Comparison of ENCODE assay signal across 20 cellular contexts in the genomic region with DNA sequence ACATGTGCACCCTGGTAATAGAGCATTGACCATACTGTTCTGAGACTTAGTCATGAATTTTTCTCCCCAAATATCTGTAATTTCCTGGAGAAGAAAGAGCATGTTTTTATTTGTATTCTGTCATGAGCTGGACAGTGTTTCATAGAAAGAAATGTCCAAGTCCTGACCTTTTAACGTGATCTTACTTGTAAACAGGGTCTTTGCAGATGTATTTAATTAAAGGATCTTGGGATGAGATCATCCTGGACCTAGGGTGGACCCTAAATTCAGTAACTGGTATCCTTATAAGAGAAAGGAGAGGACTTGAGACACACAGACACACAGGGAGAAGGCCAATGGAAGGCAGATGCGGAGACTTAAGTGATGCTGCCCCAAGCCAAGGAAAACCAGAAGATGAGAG. TPM values are rescaled to one million over a fixed set of nuclear protein-coding genes. Genes with fewer than 3 reads are reported as not detected.
DNase-seq lines count a peak whose midpoint lies in the region; ATAC-seq and TF ChIP-seq lines count a peak whose summit lies in the region.
"Had no signal": no experiment of that assay in that cellular context is flagged by ENCODE, and none has a peak within 500 bp of the region (broad histone marks: within the 10 kb centered on the region; RNA-seq: fewer than 3 reads in every experiment).

No MANE protein-coding gene starts in this region.

- H3K4ac ChIP-seq in IMR-90 (ENCODE audit: low read depth, low read length) (peak overlapping the region; percentile 63; the same call in 1 of the 2 replicates), trophoblast cell (ENCODE audit: low read depth, low read length) (peak overlapping the region; percentile 60)

- ATAC-seq in IMR-90 (ENCODE audit: low read depth) (no peak), HG03469 (IDR thresholded peaks at IDR 0.05; ENCODE audit: unreplicated experiment) (no peak), GM19035 (IDR thresholded peaks at IDR 0.05; ENCODE audit: unreplicated experiment) (no peak)
- ATAC-seq: PC-3, SK-N-SH treated with all-trans-retinoic acid at 6 μM for 48 hours had no signal

- no peak for TF ChIP-seq RAD21 in IMR-90 (IDR thresholded peaks at IDR 0.05; ENCODE audit: low read length)

- peaks cover 23 to 62% of the 10 kb centered on the region in 2 experiments; a peak in 3 of 4 replicates for H3K79me1 ChIP-seq in IMR-90 (ENCODE audit: low read depth in 1 of 2, low read length in 2 of 2)
- peaks cover 6% of the 10 kb centered on the region for H3K79me1 ChIP-seq in trophoblast cell (ENCODE audit: low read length)

- H3K9me3 ChIP-seq in IMR-90 (ENCODE audit: control insufficient read depth, insufficient read depth, low read length) (no peaks in the 10 kb centered on the region), trophoblast cell (ENCODE audit: insufficient read depth, low read depth, low read length) (no peaks in the 10 kb centered on the region)
- H3K9me3 ChIP-seq: HAP-1 had no signal

- H4K5ac ChIP-seq in IMR-90 (ENCODE audit: low read depth, low read length), result no peak overlapping the region; the same call in 1 of the 2 replicates

- H2BK120ac ChIP-seq in IMR-90 (ENCODE audit: low read depth, low read length) (peak overlapping the region; percentile 13; the same call in 1 of the 2 replicates), trophoblast cell (ENCODE audit: insufficient read depth, low read length, poor library complexity) (no peak overlapping the region)

- no peak for TF ChIP-seq CTCF in IMR-90 (conservative IDR thresholded peaks at IDR 0.05; ENCODE audit: low read depth, low read length)

- H2BK20ac ChIP-seq in IMR-90 (ENCODE audit: low read depth, low read length), result 0 out of 2 replicates have a peak overlapping the region, but pooled peaks have one; percentile 61

- no peak overlapping the region for H3K14ac ChIP-seq in IMR-90 (replicated peaks; ENCODE audit: low read depth, low read length)
- H3K14ac ChIP-seq in trophoblast cell (ENCODE audit: low read length), result no peak overlapping the region

- BruUV-seq in IMR-90 (replicated peaks; lab: Mats Ljungman, UMichigan), result no TSS peak

- no peak overlapping the region for H3K4me3 ChIP-seq in IMR-90 (ENCODE audit: insufficient read depth, low read depth, low read length)
- no peak overlapping the region for H3K4me3 ChIP-seq in trophoblast cell (ENCODE audit: low read depth, low read length)
- H3K4me3 ChIP-seq: HAP-1 had no signal

- H3K18ac ChIP-seq in IMR-90 (ENCODE audit: low read depth, low read length) (no peak overlapping the region; the same call in 1 of the 2 replicates), trophoblast cell (ENCODE audit: low read length) (no peak overlapping the region)

- 0 out of 3 replicates have a peak overlapping the region, but pooled peaks have one; percentile 12 for H2BK15ac ChIP-seq in IMR-90 (ENCODE audit: low read depth, low read length)

- POLR2A ChIA-PET in IMR-90 (lab: Charles Lee; ENCODE audit: unreplicated experiment), result no interaction called here

- H3K79me2 ChIP-seq in trophoblast cell (ENCODE audit: control insufficient read depth, insufficient read depth, low read length, poor library complexity), result peaks cover 9% of the 10 kb centered on the region

- no CpG with 5 or more reads among the region's 2 CpGs for WGBS in IMR-90 (ENCODE audit: extremely low coverage in 2 of 2, insufficient read length in 1 of 2), 2 experiments
- no CpG with 5 or more reads among the region's 2 CpGs for WGBS in trophoblast cell (ENCODE audit: extremely low coverage, insufficient coverage, insufficient read length)

- peak; percentile 41 for DNase-seq in EL
- DNase-seq in IMR-90, result peak; percentile 52
- peak; percentile 12 for DNase-seq in fibroblast of peridontal ligament (ENCODE audit: extremely low read depth)
- no peak for DNase-seq in trophoblast cell
- DNase-seq in effector CD4-positive, alpha-beta T cell, result no peak
- DNase-seq: ACHN, DMS79 treated with DMSO at 0.1 percent for 48 hours, KBM-7, NCI-H1417 treated with DMSO at 0.1 percent for 48 hours, NCI-H1930, NCI-H345, NCI-H524 treated with DMSO at 0.1 percent for 48 hours, PC-3, RPMI8226, SIG-M5 had no signal

- intact Hi-C loops in IMR-90 (cut with micrococcal nuclease), result loop anchor here (10.0 kb wide), 1 partner anchor 628 kb away; no protein-coding TSS in a partner anchor

- in situ Hi-C loops in IMR-90 (cut with MboI; ENCODE audit: low sequenced_read_pairs), result no loop called here

- no peaks in the 10 kb centered on the region for H3K36me3 ChIP-seq in IMR-90 (ENCODE audit: control insufficient read depth, insufficient read depth, low read length)
- no peaks in the 10 kb centered on the region for H3K36me3 ChIP-seq in trophoblast cell (ENCODE audit: control insufficient read depth in 1 of 2, insufficient read depth in 2 of 2, low read length in 2 of 2)
- H3K36me3 ChIP-seq: HAP-1 had no signal

- H4K12ac ChIP-seq in trophoblast cell (ENCODE audit: low read depth, low read length), result no peak overlapping the region

- H2AK5ac ChIP-seq in IMR-90 (ENCODE audit: low read depth, low read length) (no peak overlapping the region), trophoblast cell (ENCODE audit: low read length) (no peak overlapping the region)

- TF ChIP-seq POLR2A in IMR-90 (IDR thresholded peaks at IDR 0.05; ENCODE audit: low read depth, low read length), result no peak

- H3K27me3 ChIP-seq in IMR-90 (ENCODE audit: control insufficient read depth, insufficient read depth, low read length) (no peaks in the 10 kb centered on the region), trophoblast cell (ENCODE audit: insufficient read depth, low read length) (no peaks in the 10 kb centered on the region)

- peaks cover 40% of the 10 kb centered on the region; the same call in 1 of the 2 replicates for H4K20me1 ChIP-seq in IMR-90 (ENCODE audit: insufficient read depth, low read length)

- H3K4me2 ChIP-seq in IMR-90 (ENCODE audit: low read depth, low read length), result no peak overlapping the region
- H3K4me2 ChIP-seq in trophoblast cell (ENCODE audit: low read length), result no peak overlapping the region

- H3K4me1 ChIP-seq in IMR-90 (ENCODE audit: control insufficient read depth, insufficient read depth, low read length), result peaks cover 19% of the 10 kb centered on the region
- peaks cover 2 to 5% of the 10 kb centered on the region in 2 experiments for H3K4me1 ChIP-seq in trophoblast cell (ENCODE audit: control insufficient read depth in 1 of 2, insufficient read depth in 2 of 2, low read length in 2 of 2)

- H2AFZ ChIP-seq in IMR-90 (replicated peaks; ENCODE audit: low read length, poor library complexity) (no peak overlapping the region), trophoblast cell (ENCODE audit: insufficient read depth, low read length, poor library complexity) (no peak overlapping the region)

- H4K8ac ChIP-seq in IMR-90 (ENCODE audit: low read depth in 2 of 2, low read length in 2 of 2) (no peak overlapping the region), trophoblast cell (ENCODE audit: low read depth, low read length) (no peak overlapping the region)

- CTCF ChIA-PET in IMR-90 (lab: Yijun Ruan, JAX), result no interaction called here

- peaks cover 15% of the 10 kb centered on the region; the same call in 1 of the 2 replicates for H3K9me1 ChIP-seq in IMR-90 (ENCODE audit: insufficient read depth, low read length)

- H3K27ac ChIP-seq in IMR-90 (ENCODE audit: insufficient read depth, low read length) (no peak overlapping the region), trophoblast cell (ENCODE audit: low read depth, low read length) (no peak overlapping the region)
- H3K27ac ChIP-seq: C4-2B had no signal

- H2BK5ac ChIP-seq in IMR-90 (ENCODE audit: low read depth, low read length, poor library complexity, severe bottlenecking) (no peak overlapping the region), trophoblast cell (ENCODE audit: low read depth, low read length, poor library complexity) (no peak overlapping the region)

- H3K23ac ChIP-seq in IMR-90 (ENCODE audit: low read depth, low read length), result no peak overlapping the region
- no peak overlapping the region for H3K23ac ChIP-seq in trophoblast cell (ENCODE audit: low read length)

- dilution Hi-C loops in IMR-90 (cut with HindIII; ENCODE audit: low sequenced_read_pairs, unreplicated experiment), result no loop called here

- H4K91ac ChIP-seq in IMR-90 (ENCODE audit: insufficient read depth, low read depth, low read length) (0 out of 2 replicates have a peak overlapping the region, but pooled peaks have one; percentile 19), trophoblast cell (ENCODE audit: low read depth, low read length) (no peak overlapping the region)

- no peak overlapping the region for H3K56ac ChIP-seq in IMR-90 (ENCODE audit: extremely low read depth, insufficient read depth, low read length)

- no peak overlapping the region for H3K9ac ChIP-seq in IMR-90 (ENCODE audit: low read depth, low read length)
- no peak overlapping the region for H3K9ac ChIP-seq in trophoblast cell (ENCODE audit: low read length)

- no peak overlapping the region for H2BK12ac ChIP-seq in trophoblast cell (ENCODE audit: low read length)

- no peak overlapping the region for H2AK9ac ChIP-seq in IMR-90 (replicated peaks; ENCODE audit: low read depth, low read length, poor library complexity)

TF ChIP-seq in IMR-90, 13 proteins besides CTCF, POLR2A, EP300 and RAD21:
- TF ChIP-seq, protein P1, sequence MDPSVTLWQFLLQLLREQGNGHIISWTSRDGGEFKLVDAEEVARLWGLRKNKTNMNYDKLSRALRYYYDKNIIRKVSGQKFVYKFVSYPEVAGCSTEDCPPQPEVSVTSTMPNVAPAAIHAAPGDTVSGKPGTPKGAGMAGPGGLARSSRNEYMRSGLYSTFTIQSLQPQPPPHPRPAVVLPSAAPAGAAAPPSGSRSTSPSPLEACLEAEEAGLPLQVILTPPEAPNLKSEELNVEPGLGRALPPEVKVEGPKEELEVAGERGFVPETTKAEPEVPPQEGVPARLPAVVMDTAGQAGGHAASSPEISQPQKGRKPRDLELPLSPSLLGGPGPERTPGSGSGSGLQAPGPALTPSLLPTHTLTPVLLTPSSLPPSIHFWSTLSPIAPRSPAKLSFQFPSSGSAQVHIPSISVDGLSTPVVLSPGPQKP (IDR thresholded peaks at IDR 0.05; ENCODE audit: borderline replicate concordance, low read depth, low read length), result no peak
- TF ChIP-seq SMC3 (IDR thresholded peaks at IDR 0.05; ENCODE audit: low read depth, low read length) (no peak), CEBPB (IDR thresholded peaks at IDR 0.05; ENCODE audit: low read depth, low read length) (no peak), CHD1 (IDR thresholded peaks at IDR 0.05; ENCODE audit: low read depth, low read length) (no peak), BHLHE40 (IDR thresholded peaks at IDR 0.05; ENCODE audit: low read depth, low read length) (0 out of 2 replicates have a peak, but pooled peaks have one; percentile 18)
TF ChIP-seq in IMR-90: peak in this region for 1.

RNA-seq across cellular contexts. Expression of a gene that starts 3.6 kb away (rescaled TPM):
- total RNA-seq in IMR-90 (2012; rRNA removed), result 28.0 and 30.3 TPM in 2 replicates
- polyA plus RNA-seq in IMR-90 (2012; rRNA removed), result 17.1 and 20.1 TPM in 2 replicates
- 5.5 and 14.0 TPM in 2 replicates for polyA plus RNA-seq in IMR-90 (2012; cell fraction: cytosol; rRNA removed)
- polyA plus RNA-seq in IMR-90 (2012; cell fraction: nucleus; rRNA removed; ENCODE audit: low replicate concordance), result 8.6 and 50.7 TPM in 2 replicates
- 12.6 and 15.3 TPM in 2 replicates for polyA plus RNA-seq in trophoblast cell (2013)

Comparison
In these comparisons a context has a peak if more than half of its experiments do, and no peak if none do; other contexts are left out.
1. DNase-seq: peak in EL (single experiment), IMR-90 (single experiment) and fibroblast of peridontal ligament (single experiment); none in trophoblast cell (0 of 2) and effector CD4-positive, alpha-beta T cell (single experiment).